9 cellular contexts compared by ENCODE assay signal in the genomic region with DNA sequence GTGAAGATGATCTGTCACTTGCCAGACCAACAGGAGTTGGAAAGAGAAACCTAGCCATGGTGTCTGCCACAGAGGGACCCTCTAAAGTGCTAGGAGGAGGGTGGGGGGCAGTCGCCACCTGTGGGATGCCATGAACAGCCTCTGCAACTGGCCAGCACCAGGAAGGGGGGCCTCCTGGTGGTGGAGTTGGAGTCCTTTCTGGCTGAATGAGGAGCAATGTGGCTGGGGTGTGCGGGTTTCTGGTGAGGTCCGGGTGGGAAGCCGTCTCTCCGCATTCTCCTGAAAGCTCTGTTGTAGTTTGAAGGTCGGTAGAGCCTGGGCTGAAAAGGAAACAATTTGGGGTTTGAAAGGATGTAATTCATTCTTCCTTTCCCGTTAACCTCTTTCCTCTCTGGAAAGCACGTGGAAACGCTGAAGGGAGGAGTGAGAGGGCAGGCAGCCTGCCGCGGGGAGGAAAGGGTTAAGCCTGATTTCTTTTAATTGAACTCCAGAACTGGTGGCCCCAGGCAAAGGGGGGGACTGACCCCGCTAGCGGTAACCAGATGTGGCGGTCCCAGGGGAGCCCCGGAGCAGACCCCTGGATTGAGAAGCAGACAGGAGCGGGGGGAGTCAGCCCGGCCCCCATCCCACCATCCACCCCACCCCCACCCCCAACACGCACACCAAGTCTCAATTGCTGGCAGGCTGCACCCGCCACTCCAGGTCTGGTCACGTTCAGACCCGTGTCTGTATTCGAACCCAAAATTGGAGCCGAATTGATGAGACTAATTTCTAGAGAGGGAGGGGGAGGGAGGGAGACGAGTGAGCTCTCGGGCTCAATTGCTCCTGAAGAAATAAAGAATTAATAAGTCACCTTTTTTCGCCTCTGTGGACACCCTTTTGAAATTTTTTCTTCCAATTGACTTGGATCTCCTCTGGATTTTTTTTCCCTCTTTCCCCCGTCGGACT. TPM values are rescaled to one million over a fixed set of nuclear protein-coding genes. Genes with fewer than 3 reads are reported as not detected.
DNase-seq lines count a peak whose midpoint lies in the region; ATAC-seq and TF ChIP-seq lines count a peak whose summit lies in the region.
"Had no signal": no experiment of that assay in that cellular context is flagged by ENCODE, and none has a peak within 500 bp of the region (broad histone marks: within the 10 kb centered on the region; RNA-seq: fewer than 3 reads in every experiment).

No MANE protein-coding gene starts in this region.

- POLR2A ChIA-PET in activated CD4-positive, alpha-beta memory T cell treated with anti-CD3 and anti-CD28 coated beads for 36 hours (lab: Charles Lee), result no interaction called here

- ATAC-seq in GM18502 (IDR thresholded peaks at IDR 0.05; ENCODE audit: poor library complexity, unreplicated experiment), result no peak

- H3K79me2 ChIP-seq in hepatocyte, result no peaks in the 10 kb centered on the region

- H3K27ac ChIP-seq in hepatocyte, result peak overlapping the region; percentile 81
- peak overlapping the region; percentile 78 to 100 (median 99) for H3K27ac ChIP-seq in spleen
- H3K27ac ChIP-seq in caudate nucleus (ENCODE audit: low read depth, low read length), result no peak overlapping the region
- H3K27ac ChIP-seq: 22Rv1 had no signal

- H3K27me3 Mint-ChIP-seq in activated CD4-positive, alpha-beta memory T cell treated with anti-CD3 and anti-CD28 coated beads for 36 hours, result peaks cover 15% of the 10 kb centered on the region

- peak overlapping the region; percentile 47 for H2AFZ ChIP-seq in hepatocyte

- peaks cover 33% of the 10 kb centered on the region for H3K4me1 Mint-ChIP-seq in activated CD4-positive, alpha-beta memory T cell treated with anti-CD3 and anti-CD28 coated beads for 36 hours (ENCODE audit: low read depth)

- peaks cover 3% of the 10 kb centered on the region for H3K36me3 Mint-ChIP-seq in activated CD4-positive, alpha-beta memory T cell treated with anti-CD3 and anti-CD28 coated beads for 36 hours

- no peak for TF ChIP-seq CTCF in hepatocyte (IDR thresholded peaks at IDR 0.05; ENCODE audit: poor library complexity)
- TF ChIP-seq CTCF in spleen (IDR thresholded peaks at IDR 0.05 in 8 of 11, conservative IDR thresholded peaks at IDR 0.05 in 3 of 11), result peak in 4 of 11 experiments; percentile 22 to 42 (median 36)

- CTCF ChIA-PET in activated CD4-positive, alpha-beta memory T cell treated with anti-CD3 and anti-CD28 coated beads for 36 hours (lab: Charles Lee), result interaction anchor here (1.5 to 1.6 kb wide), 2 partner anchors 61 to 66 kb away, joined by 4 read pairs; no protein-coding TSS in a partner anchor

- peaks cover 96% of the 10 kb centered on the region for H3K27me3 ChIP-seq in hepatocyte
- H3K27me3 ChIP-seq in spleen (replicated peaks in 1 of 7), result peaks cover 0 to 17% (median 3%) of the 10 kb centered on the region in 7 donors

- H3K9me3 ChIP-seq in hepatocyte (ENCODE audit: low read depth) (no peaks in the 10 kb centered on the region), spleen (no peaks in the 10 kb centered on the region)

- no peaks in the 10 kb centered on the region for H4K20me1 ChIP-seq in hepatocyte (ENCODE audit: insufficient read depth, poor library complexity, severe bottlenecking)

- intact Hi-C loops in activated CD4-positive, alpha-beta memory T cell treated with anti-CD3 and anti-CD28 coated beads for 36 hours (cut with micrococcal nuclease), result loop anchor here (10.0 kb wide), 1 partner anchor 347 kb away; no protein-coding TSS in a partner anchor
- intact Hi-C loops in spleen (cut with DNase I; ENCODE audit: low total_unique reads), result no loop called here

- DNase-seq in DMS 273 (lab: John Stamatoyannopoulos, UW; ENCODE audit: unreplicated experiment) (peak; percentile 24), DMS 273 treated with DMSO at 0.1 percent for 48 hours (lab: John Stamatoyannopoulos, UW) (no peak), hepatocyte (ENCODE audit: low spot score) (no peak), spleen (peak; percentile 79), caudate nucleus (lab: John Stamatoyannopoulos, UW) (no peak), SHP77 treated with DMSO at 0.1 percent for 48 hours (lab: John Stamatoyannopoulos, UW) (no peak)
- DNase-seq in activated CD4-positive, alpha-beta memory T cell treated with anti-CD3 and anti-CD28 coated beads for 36 hours, result no peak

- H3K9me3 Mint-ChIP-seq in activated CD4-positive, alpha-beta memory T cell treated with anti-CD3 and anti-CD28 coated beads for 36 hours, result no peaks in the 10 kb centered on the region

- H3K4me3 ChIP-seq in hepatocyte (no peak overlapping the region), spleen (peak overlapping the region; percentile 30 to 94 (median 84))

- H3K36me3 ChIP-seq in hepatocyte (replicated peaks; ENCODE audit: insufficient read depth, low read depth) (no peaks in the 10 kb centered on the region), spleen (peaks cover 0 to 5% (median 0%) of the 10 kb centered on the region in 6 donors)

- peak overlapping the region; percentile 78 for H3K4me3 Mint-ChIP-seq in activated CD4-positive, alpha-beta memory T cell treated with anti-CD3 and anti-CD28 coated beads for 36 hours

- H3K4me2 ChIP-seq in hepatocyte, result peak overlapping the region; percentile 87

- no peaks in the 10 kb centered on the region for H3K9me2 ChIP-seq in hepatocyte (replicated peaks; ENCODE audit: insufficient read depth)

- TF ChIP-seq POLR2A in spleen (IDR thresholded peaks at IDR 0.05), result no peak

- WGBS in hepatocyte (ENCODE audit: low lambda C conversion rate, missing lambda C conversion rate), result 5% methylated on average over 24 of the region's 28 CpGs
- WGBS in spleen, 5 donors, result 13 to 23% (median 17%) methylated on average over 24 to 28 of the region's 28 CpGs

- H3K27ac Mint-ChIP-seq in activated CD4-positive, alpha-beta memory T cell treated with anti-CD3 and anti-CD28 coated beads for 36 hours, result no peak overlapping the region

- H3K4me1 ChIP-seq in hepatocyte (ENCODE audit: insufficient read depth) (peaks cover 31% of the 10 kb centered on the region), spleen (peaks cover 19 to 70% (median 52%) of the 10 kb centered on the region in 6 donors)

RNA-seq across cellular contexts. Expression of gene FLI1, which starts 1.8 kb away (rescaled TPM):
- 10 to 100 TPM; 60.3 to 63.7 TPM for total RNA-seq in activated CD4-positive, alpha-beta memory T cell treated with anti-CD3 and anti-CD28 coated beads for 36 hours
- total RNA-seq in hepatocyte (3.7 and 8.5 TPM in 2 replicates), spleen (100 to 1,000 TPM; 125 to 270 (median 160) TPM)
- polyA plus RNA-seq in hepatocyte (1.4 and 2.4 TPM in 2 replicates), spleen (10 to 100 TPM; 45.8 to 74.2 (median 52.5) TPM)

Comparison
In these comparisons a context has a peak if more than half of its experiments do, and no peak if none do; other contexts are left out.
1. DNase-seq: peak in DMS 273 (single experiment) and spleen (single experiment); none in DMS 273 treated with DMSO at 0.1 percent for 48 hours (single experiment), activated CD4-positive, alpha-beta memory T cell treated with anti-CD3 and anti-CD28 coated beads for 36 hours (single experiment), hepatocyte (single experiment), caudate nucleus (0 of 61) and SHP77 treated with DMSO at 0.1 percent for 48 hours (single experiment).